Comparison of ENCODE assay signal across 1 cellular context in genomic region chr1:24118410-24119242, GRCh38.
TF ChIP-seq lines count a peak whose summit lies in the region.

No MANE protein-coding gene starts in this region.

TF ChIP-seq in HepG2, 621 proteins besides CTCF, POLR2A, EP300 and RAD21 (continued from another document and continues in another):
- no peak for TF ChIP-seq ZNF383 (CRISPR knock-in tag; IDR thresholded peaks at IDR 0.05; ENCODE audit: borderline replicate concordance)
- peak; percentile 52 for TF ChIP-seq JARID2 (CRISPR knock-in tag; IDR thresholded peaks at IDR 0.05; ENCODE audit: insufficient replicate concordance)
- TF ChIP-seq ZNF746 (CRISPR knock-in tag; IDR thresholded peaks at IDR 0.05): no peak
- peak; percentile 78 for TF ChIP-seq NR2F2 (IDR thresholded peaks at IDR 0.05; ENCODE audit: borderline replicate concordance, low read depth)
- 0 out of 2 replicates have a peak, but pooled peaks have one; percentile 26 for TF ChIP-seq IRF9 (CRISPR knock-in tag; IDR thresholded peaks at IDR 0.05; ENCODE audit: borderline replicate concordance)
- peak; percentile 57; the same call in 1 of the 2 replicates for TF ChIP-seq GATA4 (IDR thresholded peaks at IDR 0.05; ENCODE audit: borderline replicate concordance, low read depth)
- no peak for TF ChIP-seq KDM2A (CRISPR knock-in tag; IDR thresholded peaks at IDR 0.05; ENCODE audit: borderline replicate concordance, low read depth)
- TF ChIP-seq TGIF2 (CRISPR knock-in tag; IDR thresholded peaks at IDR 0.05): peak; percentile 74
- TF ChIP-seq, protein P1, sequence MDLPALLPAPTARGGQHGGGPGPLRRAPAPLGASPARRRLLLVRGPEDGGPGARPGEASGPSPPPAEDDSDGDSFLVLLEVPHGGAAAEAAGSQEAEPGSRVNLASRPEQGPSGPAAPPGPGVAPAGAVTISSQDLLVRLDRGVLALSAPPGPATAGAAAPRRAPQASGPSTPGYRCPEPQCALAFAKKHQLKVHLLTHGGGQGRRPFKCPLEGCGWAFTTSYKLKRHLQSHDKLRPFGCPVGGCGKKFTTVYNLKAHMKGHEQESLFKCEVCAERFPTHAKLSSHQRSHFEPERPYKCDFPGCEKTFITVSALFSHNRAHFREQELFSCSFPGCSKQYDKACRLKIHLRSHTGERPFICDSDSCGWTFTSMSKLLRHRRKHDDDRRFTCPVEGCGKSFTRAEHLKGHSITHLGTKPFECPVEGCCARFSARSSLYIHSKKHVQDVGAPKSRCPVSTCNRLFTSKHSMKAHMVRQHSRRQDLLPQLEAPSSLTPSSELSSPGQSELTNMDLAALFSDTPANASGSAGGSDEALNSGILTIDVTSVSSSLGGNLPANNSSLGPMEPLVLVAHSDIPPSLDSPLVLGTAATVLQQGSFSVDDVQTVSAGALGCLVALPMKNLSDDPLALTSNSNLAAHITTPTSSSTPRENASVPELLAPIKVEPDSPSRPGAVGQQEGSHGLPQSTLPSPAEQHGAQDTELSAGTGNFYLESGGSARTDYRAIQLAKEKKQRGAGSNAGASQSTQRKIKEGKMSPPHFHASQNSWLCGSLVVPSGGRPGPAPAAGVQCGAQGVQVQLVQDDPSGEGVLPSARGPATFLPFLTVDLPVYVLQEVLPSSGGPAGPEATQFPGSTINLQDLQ (CRISPR knock-in tag; IDR thresholded peaks at IDR 0.05): no peak
- TF ChIP-seq POGZ (CRISPR knock-in tag; IDR thresholded peaks at IDR 0.05): 0 out of 2 replicates have a peak, but pooled peaks have one; percentile 31
- TF ChIP-seq ZNF839 (CRISPR knock-in tag; IDR thresholded peaks at IDR 0.05; ENCODE audit: borderline replicate concordance): no peak
- peak; percentile 9; the same call in 1 of the 2 replicates for TF ChIP-seq IKZF5 (CRISPR knock-in tag; IDR thresholded peaks at IDR 0.05)
- TF ChIP-seq, protein P2, sequence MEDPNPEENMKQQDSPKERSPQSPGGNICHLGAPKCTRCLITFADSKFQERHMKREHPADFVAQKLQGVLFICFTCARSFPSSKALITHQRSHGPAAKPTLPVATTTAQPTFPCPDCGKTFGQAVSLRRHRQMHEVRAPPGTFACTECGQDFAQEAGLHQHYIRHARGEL (CRISPR knock-in tag; IDR thresholded peaks at IDR 0.05): no peak
- no peak for TF ChIP-seq ZBTB42 (CRISPR knock-in tag; IDR thresholded peaks at IDR 0.05)
- TF ChIP-seq TBX3 (IDR thresholded peaks at IDR 0.05; ENCODE audit: borderline replicate concordance): no peak
- peak; percentile 46; the same call in 1 of the 2 replicates for TF ChIP-seq THAP11 (CRISPR knock-in tag; IDR thresholded peaks at IDR 0.05)
- peak; percentile 98 for TF ChIP-seq ZNF18 (CRISPR knock-in tag; IDR thresholded peaks at IDR 0.05; ENCODE audit: insufficient replicate concordance)
- 0 out of 2 replicates have a peak, but pooled peaks have one; percentile 37 for TF ChIP-seq ZFP37 (CRISPR knock-in tag; IDR thresholded peaks at IDR 0.05; ENCODE audit: borderline replicate concordance)
- TF ChIP-seq DPF2 (CRISPR knock-in tag; IDR thresholded peaks at IDR 0.05; ENCODE audit: borderline replicate concordance, low read depth): peak; percentile 30; the same call in 1 of the 2 replicates
- TF ChIP-seq SOX6 (IDR thresholded peaks at IDR 0.05): no peak
- peak; percentile 70 for TF ChIP-seq SOX6 (CRISPR knock-in tag; IDR thresholded peaks at IDR 0.05)
- TF ChIP-seq MAFF (IDR thresholded peaks at IDR 0.05; ENCODE audit: low read depth, low read length): no peak
- TF ChIP-seq DRAP1 (CRISPR knock-in tag; IDR thresholded peaks at IDR 0.05): 0 out of 2 replicates have a peak, but pooled peaks have one; percentile 67
- TF ChIP-seq ZEB1 (IDR thresholded peaks at IDR 0.05; ENCODE audit: insufficient replicate concordance, low read depth): peak; percentile 96
- TF ChIP-seq MLLT10 (CRISPR knock-in tag; IDR thresholded peaks at IDR 0.05): no peak
- no peak for TF ChIP-seq ZNF446 (CRISPR knock-in tag; IDR thresholded peaks at IDR 0.05)
- peak; percentile 11; the same call in 1 of the 2 replicates for TF ChIP-seq ZKSCAN8 (CRISPR knock-in tag; IDR thresholded peaks at IDR 0.05; ENCODE audit: borderline replicate concordance)
- TF ChIP-seq, protein P3, sequence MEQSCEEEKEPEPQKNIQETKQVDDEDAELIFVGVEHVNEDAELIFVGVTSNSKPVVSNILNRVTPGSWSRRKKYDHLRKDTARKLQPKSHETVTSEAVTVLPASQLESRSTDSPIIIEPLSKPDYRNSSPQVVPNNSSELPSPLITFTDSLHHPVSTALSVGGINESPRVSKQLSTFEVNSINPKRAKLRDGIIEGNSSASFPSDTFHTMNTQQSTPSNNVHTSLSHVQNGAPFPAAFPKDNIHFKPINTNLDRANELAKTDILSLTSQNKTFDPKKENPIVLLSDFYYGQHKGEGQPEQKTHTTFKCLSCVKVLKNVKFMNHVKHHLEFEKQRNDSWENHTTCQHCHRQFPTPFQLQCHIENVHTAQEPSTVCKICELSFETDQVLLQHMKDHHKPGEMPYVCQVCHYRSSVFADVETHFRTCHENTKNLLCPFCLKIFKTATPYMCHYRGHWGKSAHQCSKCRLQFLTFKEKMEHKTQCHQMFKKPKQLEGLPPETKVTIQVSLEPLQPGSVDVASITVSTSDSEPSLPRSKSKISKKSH (CRISPR knock-in tag; IDR thresholded peaks at IDR 0.05; ENCODE audit: borderline replicate concordance): no peak
- TF ChIP-seq ZNF615 (CRISPR knock-in tag; IDR thresholded peaks at IDR 0.05; ENCODE audit: borderline replicate concordance): no peak
- TF ChIP-seq TP53 (CRISPR knock-in tag; conservative IDR thresholded peaks at IDR 0.05): no peak
- TF ChIP-seq NR3C1 (CRISPR knock-in tag; IDR thresholded peaks at IDR 0.05): no peak
- TF ChIP-seq, protein P4, sequence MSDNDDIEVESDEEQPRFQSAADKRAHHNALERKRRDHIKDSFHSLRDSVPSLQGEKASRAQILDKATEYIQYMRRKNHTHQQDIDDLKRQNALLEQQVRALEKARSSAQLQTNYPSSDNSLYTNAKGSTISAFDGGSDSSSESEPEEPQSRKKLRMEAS (IDR thresholded peaks at IDR 0.05): peak; percentile 30; the same call in 1 of the 2 replicates
- TF ChIP-seq ZNF580 (CRISPR knock-in tag; IDR thresholded peaks at IDR 0.05; ENCODE audit: borderline replicate concordance, low read depth): peak; percentile 40; the same call in 1 of the 2 replicates
- TF ChIP-seq, protein P5, sequence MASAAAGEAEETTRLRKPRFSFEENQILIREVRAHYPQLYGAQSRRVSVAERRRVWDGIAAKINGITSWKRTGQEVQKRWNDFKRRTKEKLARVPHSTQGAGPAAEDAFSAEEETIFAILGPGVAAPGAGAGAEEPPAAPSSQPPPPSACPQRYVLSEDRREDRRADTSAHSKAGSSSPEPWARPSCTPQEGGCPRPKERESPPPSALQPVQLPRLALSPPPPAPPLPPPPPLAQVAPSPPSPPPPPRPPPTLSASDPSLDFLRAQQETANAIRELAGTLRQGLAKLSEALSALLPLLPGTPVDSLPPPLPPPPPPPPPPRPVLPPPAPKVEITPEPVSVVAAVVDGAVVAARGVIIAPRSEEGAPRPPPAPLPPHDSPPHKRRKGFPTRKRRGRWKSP (CRISPR knock-in tag; IDR thresholded peaks at IDR 0.05): no peak
- no peak for TF ChIP-seq ZNF292 (CRISPR knock-in tag; IDR thresholded peaks at IDR 0.05; ENCODE audit: borderline replicate concordance, low read depth)
- no peak for TF ChIP-seq ZNF264 (CRISPR knock-in tag; IDR thresholded peaks at IDR 0.05)
- no peak for TF ChIP-seq CBX1 (IDR thresholded peaks at IDR 0.05; ENCODE audit: low read depth)
- TF ChIP-seq, protein P6, sequence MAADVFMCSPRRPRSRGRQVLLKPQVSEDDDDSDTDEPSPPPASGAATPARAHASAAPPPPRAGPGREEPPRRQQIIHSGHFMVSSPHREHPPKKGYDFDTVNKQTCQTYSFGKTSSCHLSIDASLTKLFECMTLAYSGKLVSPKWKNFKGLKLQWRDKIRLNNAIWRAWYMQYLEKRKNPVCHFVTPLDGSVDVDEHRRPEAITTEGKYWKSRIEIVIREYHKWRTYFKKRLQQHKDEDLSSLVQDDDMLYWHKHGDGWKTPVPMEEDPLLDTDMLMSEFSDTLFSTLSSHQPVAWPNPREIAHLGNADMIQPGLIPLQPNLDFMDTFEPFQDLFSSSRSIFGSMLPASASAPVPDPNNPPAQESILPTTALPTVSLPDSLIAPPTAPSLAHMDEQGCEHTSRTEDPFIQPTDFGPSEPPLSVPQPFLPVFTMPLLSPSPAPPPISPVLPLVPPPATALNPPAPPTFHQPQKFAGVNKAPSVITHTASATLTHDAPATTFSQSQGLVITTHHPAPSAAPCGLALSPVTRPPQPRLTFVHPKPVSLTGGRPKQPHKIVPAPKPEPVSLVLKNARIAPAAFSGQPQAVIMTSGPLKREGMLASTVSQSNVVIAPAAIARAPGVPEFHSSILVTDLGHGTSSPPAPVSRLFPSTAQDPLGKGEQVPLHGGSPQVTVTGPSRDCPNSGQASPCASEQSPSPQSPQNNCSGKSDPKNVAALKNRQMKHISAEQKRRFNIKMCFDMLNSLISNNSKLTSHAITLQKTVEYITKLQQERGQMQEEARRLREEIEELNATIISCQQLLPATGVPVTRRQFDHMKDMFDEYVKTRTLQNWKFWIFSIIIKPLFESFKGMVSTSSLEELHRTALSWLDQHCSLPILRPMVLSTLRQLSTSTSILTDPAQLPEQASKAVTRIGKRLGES (CRISPR knock-in tag; IDR thresholded peaks at IDR 0.05; ENCODE audit: borderline replicate concordance): no peak
- no peak for TF ChIP-seq YY1 (IDR thresholded peaks at IDR 0.05; ENCODE audit: insufficient read depth, insufficient replicate concordance, low read depth, low read length)
- TF ChIP-seq ATF3 (CRISPR knock-in tag; IDR thresholded peaks at IDR 0.05): peak; percentile 46; the same call in 1 of the 2 replicates
- peak; percentile 56; the same call in 1 of the 2 replicates for TF ChIP-seq ZNF317 (CRISPR knock-in tag; IDR thresholded peaks at IDR 0.05)
- no peak; the same call in 1 of the 2 replicates for TF ChIP-seq DMAP1 (CRISPR knock-in tag; IDR thresholded peaks at IDR 0.05)
- TF ChIP-seq NBN (conservative IDR thresholded peaks at IDR 0.05): no peak
- no peak for TF ChIP-seq MAF1 (CRISPR knock-in tag; IDR thresholded peaks at IDR 0.05; ENCODE audit: borderline replicate concordance)
- peak; percentile 39; the same call in 1 of the 2 replicates for TF ChIP-seq ZFP82 (CRISPR knock-in tag; IDR thresholded peaks at IDR 0.05; ENCODE audit: borderline replicate concordance)
- no peak for TF ChIP-seq MZF1 (CRISPR knock-in tag; IDR thresholded peaks at IDR 0.05; ENCODE audit: borderline replicate concordance)
- TF ChIP-seq SMAD1 (CRISPR knock-in tag; IDR thresholded peaks at IDR 0.05; ENCODE audit: borderline replicate concordance, low read depth): no peak
- peak; percentile 77; the same call in 1 of the 2 replicates for TF ChIP-seq FOXC1 (CRISPR knock-in tag; IDR thresholded peaks at IDR 0.05; ENCODE audit: borderline replicate concordance)
- TF ChIP-seq DNMT3B (CRISPR knock-in tag; conservative IDR thresholded peaks at IDR 0.05): 0 out of 2 replicates have a peak, but pooled peaks have one; percentile 35
- peak; percentile 95 for TF ChIP-seq SKIL (CRISPR knock-in tag; IDR thresholded peaks at IDR 0.05; ENCODE audit: borderline replicate concordance)
- peak; percentile 21; the same call in 1 of the 2 replicates for TF ChIP-seq ZMYM4 (CRISPR knock-in tag; IDR thresholded peaks at IDR 0.05)
